In genomic region chr9:20500101-20500500, GRCh38 we compare ENCODE assay signal across 29 cellular contexts.
"Had no signal": no experiment of that assay in that cellular context is flagged by ENCODE, and none has a peak within 500 bp of the region (broad histone marks: within the 10 kb centered on the region; RNA-seq: fewer than 3 reads in every experiment).

No MANE protein-coding gene starts in this region.

- ATAC-seq: naive thymus-derived CD8-positive, alpha-beta T cell; natural killer cell treated with Interleukin-12 subunit alpha and Interleukin-12 subunit beta and Interleukin-15 and Interleukin-18, amount 100 ng/mL, for 72 hours; pancreas; psoas muscle; right cardiac atrium; sciatic nerve; stimulated activated memory B cell treated with anti-CD40 and anti-IgM and Interleukin-4, amounts not matched to agents 10 μg/mL and 1 μg/mL and 100 μg/mL, for 72 hours; stimulated activated naive CD8-positive, alpha-beta T cell treated with anti-CD3 and anti-CD28 coated beads, Interleukin-15, amount 100 ng/mL, for 72 hours; stimulated activated naive CD8-positive, alpha-beta T cell treated with anti-CD3 and anti-CD28 coated beads, Interleukin-15, Interleukin-2, amounts not matched to agents 100 U/mL and 50 U/mL, for 24 hours; upper lobe of right lung had no signal

- H3K4me3 Mint-ChIP-seq: naive B cell; naive thymus-derived CD8-positive, alpha-beta T cell; natural killer cell treated with Interleukin-12 subunit alpha and Interleukin-12 subunit beta and Interleukin-15 and Interleukin-18, amount 100 ng/mL, for 72 hours; stimulated activated memory B cell treated with anti-CD40 and anti-IgM and Interleukin-4, amounts not matched to agents 10 μg/mL and 1 μg/mL and 100 μg/mL, for 72 hours; stimulated activated naive CD8-positive, alpha-beta T cell treated with anti-CD3 and anti-CD28 coated beads, Interleukin-15, amount 100 ng/mL, for 72 hours; type B pancreatic cell had no signal

- H3K27me3 Mint-ChIP-seq: naive thymus-derived CD8-positive, alpha-beta T cell; natural killer cell treated with Interleukin-12 subunit alpha and Interleukin-12 subunit beta and Interleukin-15 and Interleukin-18, amount 100 ng/mL, for 72 hours; stimulated activated memory B cell treated with anti-CD40 and anti-IgM and Interleukin-4, amounts not matched to agents 10 μg/mL and 1 μg/mL and 100 μg/mL, for 72 hours; stimulated activated naive CD8-positive, alpha-beta T cell treated with anti-CD3 and anti-CD28 coated beads, Interleukin-15, amount 100 ng/mL, for 72 hours; type B pancreatic cell had no signal

- H3K36me3 ChIP-seq: neutrophil, pancreas, spleen, suprapubic skin, tibial artery, transverse colon, upper lobe of right lung, uterus had no signal

- H3K27ac ChIP-seq: neutrophil, pancreas, psoas muscle, skin epidermis, spleen, suprapubic skin, testis, tibial artery, transverse colon, upper lobe of right lung, uterus had no signal

- H3K36me3 Mint-ChIP-seq: naive B cell; natural killer cell treated with Interleukin-12 subunit alpha and Interleukin-12 subunit beta and Interleukin-15 and Interleukin-18, amount 100 ng/mL, for 72 hours; stimulated activated memory B cell treated with anti-CD40 and anti-IgM and Interleukin-4, amounts not matched to agents 10 μg/mL and 1 μg/mL and 100 μg/mL, for 72 hours had no signal

- H3K27me3 ChIP-seq: neutrophil, pancreas, spleen, suprapubic skin, testis, tibial artery, transverse colon, upper lobe of right lung, uterus had no signal

- H3K9me3 ChIP-seq: neutrophil, pancreas, psoas muscle, spleen, suprapubic skin, testis, tibial artery, transverse colon, upper lobe of right lung, uterus had no signal

- FAIRE-seq: pancreas had no signal

- H3K4me2 ChIP-seq: smooth muscle cell had no signal

- H3K4me3 ChIP-seq: pancreas, psoas muscle, skin epidermis, smooth muscle cell, spleen, suprapubic skin, testis, tibial artery, transverse colon, upper lobe of right lung, uterus had no signal

- H3K27ac Mint-ChIP-seq: natural killer cell treated with Interleukin-12 subunit alpha and Interleukin-12 subunit beta and Interleukin-15 and Interleukin-18, amount 100 ng/mL, for 72 hours; stimulated activated memory B cell treated with anti-CD40 and anti-IgM and Interleukin-4, amounts not matched to agents 10 μg/mL and 1 μg/mL and 100 μg/mL, for 72 hours; stimulated activated naive CD8-positive, alpha-beta T cell treated with anti-CD3 and anti-CD28 coated beads, Interleukin-15, amount 100 ng/mL, for 72 hours; type B pancreatic cell had no signal

- DNase-seq: naive B cell; naive thymus-derived CD8-positive, alpha-beta T cell; nucleus accumbens; pancreas; psoas muscle; right cardiac atrium; spleen; stimulated activated CD4-positive, alpha-beta T cell treated with anti-CD3 and anti-CD28 coated beads, Interleukin-12 subunit alpha, Interleukin-12 subunit beta, amount 100 ng/mL, for 4 hours; stimulated activated CD4-positive, alpha-beta T cell treated with anti-CD3 and anti-CD28 coated beads, Interleukin-1b, Interleukin-23, amount 100 ng/mL, for 48 hours; stimulated activated CD4-positive, alpha-beta T cell treated with anti-CD3 and anti-CD28 coated beads, Interleukin-4, amount 100 ng/mL, for 1 hour; stimulated activated CD4-positive, alpha-beta T cell treated with anti-CD3 and anti-CD28 coated beads, Interleukin-4, amount 100 ng/mL, for 4 hours; stimulated activated CD8-positive, alpha-beta memory T cell treated with anti-CD3 and anti-CD28 coated beads, Interleukin-4, amount 100 ng/mL, for 48 hours; stimulated activated naive CD4-positive, alpha-beta T cell; stimulated activated naive CD8-positive, alpha-beta T cell treated with anti-CD3 and anti-CD28 coated beads, Interleukin-15, amount 100 ng/mL, for 72 hours; stimulated activated naive CD8-positive, alpha-beta T cell treated with anti-CD3 and anti-CD28 coated beads, Interleukin-15, Interleukin-2, amounts not matched to agents 100 U/mL and 50 U/mL, for 24 hours; substantia nigra; testis; tibial artery; transverse colon; upper lobe of right lung; uterus had no signal

- H3K9me3 Mint-ChIP-seq: naive thymus-derived CD8-positive, alpha-beta T cell; natural killer cell treated with Interleukin-12 subunit alpha and Interleukin-12 subunit beta and Interleukin-15 and Interleukin-18, amount 100 ng/mL, for 72 hours; stimulated activated memory B cell treated with anti-CD40 and anti-IgM and Interleukin-4, amounts not matched to agents 10 μg/mL and 1 μg/mL and 100 μg/mL, for 72 hours; type B pancreatic cell had no signal

- H3K4me1 Mint-ChIP-seq: naive B cell had no signal

- H3K4me1 ChIP-seq: psoas muscle, suprapubic skin, testis, upper lobe of right lung had no signal
